12 cellular contexts compared by ENCODE assay signal in genomic region chr16:57621521-57622268, GRCh38. TPM values are rescaled to one million over a fixed set of nuclear protein-coding genes. Genes with fewer than 3 reads are reported as not detected.
DNase-seq lines count a peak whose midpoint lies in the region; ATAC-seq and TF ChIP-seq lines count a peak whose summit lies in the region.
"Had no signal": no experiment of that assay in that cellular context is flagged by ENCODE, and none has a peak within 500 bp of the region (broad histone marks: within the 10 kb centered on the region; RNA-seq: fewer than 3 reads in every experiment).

No MANE protein-coding gene starts in this region.

- ATAC-seq in activated CD8-positive, alpha-beta T cell treated with anti-CD3 and anti-CD28 coated beads, Interleukin-2, amount 10 ng/mL, durations not matched to agents 7 days and 5 days, result no peak
- no peak for ATAC-seq in activated CD8-positive, alpha-beta T cell treated with anti-CD3 and anti-CD28 coated beads for 36 hours
- ATAC-seq in GM21390 (IDR thresholded peaks at IDR 0.05; ENCODE audit: unreplicated experiment), result no peak

- H3K4me1 ChIP-seq in mammary epithelial cell (ENCODE audit: insufficient read depth, low read length) (peaks cover 79% of the 10 kb centered on the region), mucosa of rectum (ENCODE audit: control insufficient read depth in 2 of 2, insufficient read depth in 2 of 2, low read length in 2 of 2) (peaks cover 24 to 28% of the 10 kb centered on the region in 2 donors)

- no peak overlapping the region for H2AFZ ChIP-seq in mammary epithelial cell (ENCODE audit: low read depth, low read length)

- 17% methylated on average over 7 of the region's 10 CpGs for WGBS in mammary epithelial cell (ENCODE audit: low coverage, missing lambda C conversion rate)

- DNase-seq in activated CD8-positive, alpha-beta T cell treated with anti-CD3 and anti-CD28 coated beads, Interleukin-2, amount 10 ng/mL, durations not matched to agents 7 days and 5 days, result no peak
- DNase-seq in activated CD8-positive, alpha-beta T cell treated with anti-CD3 and anti-CD28 coated beads for 36 hours, result no peak
- DNase-seq in mammary epithelial cell (peak; percentile 74), type B pancreatic cell (ENCODE audit: extremely low spot score, unreplicated experiment) (no peak), cortex of kidney (lab: John Stamatoyannopoulos, UW) (no peak)
- no peak for DNase-seq in activated CD8-positive, alpha-beta memory T cell treated with anti-CD3 and anti-CD28 coated beads, Interleukin-2, amount 50 U/mL, for 48 hours
- DNase-seq: activated CD8-positive, alpha-beta memory T cell treated with anti-CD3 and anti-CD28 coated beads, Interleukin-2, amount 50 U/mL, for 4 hours; EL; NCI-H2227 treated with DMSO at 0.1 percent for 48 hours had no signal

- dilution Hi-C loops in mammary epithelial cell (cut with HindIII; ENCODE audit: low sequenced_read_pairs), result no loop called here

- no peak overlapping the region for H3K4me3 Mint-ChIP-seq in activated CD8-positive, alpha-beta T cell treated with anti-CD3 and anti-CD28 coated beads, Interleukin-2, amount 10 ng/mL, durations not matched to agents 7 days and 5 days
- H3K4me3 Mint-ChIP-seq in activated CD8-positive, alpha-beta T cell treated with anti-CD3 and anti-CD28 coated beads for 36 hours, result no peak overlapping the region
- peak overlapping the region; percentile 30 for H3K4me3 Mint-ChIP-seq in type B pancreatic cell

- no peaks in the 10 kb centered on the region for H3K27me3 ChIP-seq in mammary epithelial cell (ENCODE audit: insufficient read depth, low read length)
- H3K27me3 ChIP-seq in mucosa of rectum (ENCODE audit: control insufficient read depth in 2 of 2, insufficient read depth in 2 of 2, low read length in 2 of 2), result no peaks in the 10 kb centered on the region
- H3K27me3 ChIP-seq: adrenal gland had no signal

- peaks cover 60% of the 10 kb centered on the region for H3K79me2 ChIP-seq in mammary epithelial cell (ENCODE audit: insufficient read depth, low read length)

- POLR2A ChIA-PET in activated CD8-positive, alpha-beta T cell treated with anti-CD3 and anti-CD28 coated beads, Interleukin-2, amount 10 ng/mL, durations not matched to agents 7 days and 5 days (lab: Charles Lee), result no interaction called here
- POLR2A ChIA-PET in activated CD8-positive, alpha-beta T cell treated with anti-CD3 and anti-CD28 coated beads for 36 hours (lab: Charles Lee), result interaction anchor here (0.7 to 1.0 kb wide), 2 partner anchors 12 to 16 kb away, joined by 4 read pairs; no protein-coding TSS in a partner anchor

- no peaks in the 10 kb centered on the region for H3K9me3 Mint-ChIP-seq in activated CD8-positive, alpha-beta T cell treated with anti-CD3 and anti-CD28 coated beads, Interleukin-2, amount 10 ng/mL, durations not matched to agents 7 days and 5 days (ENCODE audit: insufficient read depth)
- no peaks in the 10 kb centered on the region for H3K9me3 Mint-ChIP-seq in activated CD8-positive, alpha-beta T cell treated with anti-CD3 and anti-CD28 coated beads for 36 hours
- no peaks in the 10 kb centered on the region for H3K9me3 Mint-ChIP-seq in type B pancreatic cell

- peaks cover 24% of the 10 kb centered on the region for H3K4me1 Mint-ChIP-seq in activated CD8-positive, alpha-beta T cell treated with anti-CD3 and anti-CD28 coated beads, Interleukin-2, amount 10 ng/mL, durations not matched to agents 7 days and 5 days (ENCODE audit: low read depth)
- H3K4me1 Mint-ChIP-seq in activated CD8-positive, alpha-beta T cell treated with anti-CD3 and anti-CD28 coated beads for 36 hours (ENCODE audit: low read depth), result peaks cover 11% of the 10 kb centered on the region
- H3K4me1 Mint-ChIP-seq in type B pancreatic cell (ENCODE audit: unreplicated experiment), result peaks cover 43% of the 10 kb centered on the region

- H3K36me3 Mint-ChIP-seq in activated CD8-positive, alpha-beta T cell treated with anti-CD3 and anti-CD28 coated beads, Interleukin-2, amount 10 ng/mL, durations not matched to agents 7 days and 5 days (ENCODE audit: low read depth), result no peaks in the 10 kb centered on the region
- no peaks in the 10 kb centered on the region for H3K36me3 Mint-ChIP-seq in activated CD8-positive, alpha-beta T cell treated with anti-CD3 and anti-CD28 coated beads for 36 hours (ENCODE audit: low read depth)
- no peaks in the 10 kb centered on the region for H3K36me3 Mint-ChIP-seq in type B pancreatic cell

- H3K4me2 ChIP-seq in mammary epithelial cell (ENCODE audit: insufficient read depth, low read depth, low read length), result peak overlapping the region; percentile 97

- TF ChIP-seq CTCF in activated CD8-positive, alpha-beta T cell treated with anti-CD3 and anti-CD28 coated beads for 36 hours (IDR thresholded peaks at IDR 0.05), result no peak
- no peak for TF ChIP-seq CTCF in mammary epithelial cell (conservative IDR thresholded peaks at IDR 0.05 in 1 of 2, IDR thresholded peaks at IDR 0.05 in 1 of 2; ENCODE audit: extremely low read depth in 1 of 2, insufficient read depth in 1 of 2, low read depth in 1 of 2, low read length in 2 of 2)
- TF ChIP-seq CTCF in type B pancreatic cell (conservative IDR thresholded peaks at IDR 0.05), result no peak

- H3K27ac ChIP-seq in mammary epithelial cell (ENCODE audit: insufficient read depth, low read depth, low read length), result peak overlapping the region; percentile 73
- peak overlapping the region; percentile 38 to 93 for H3K27ac ChIP-seq in mucosa of rectum (ENCODE audit: low read depth in 2 of 2, low read length in 2 of 2)

- H3K9ac ChIP-seq in mammary epithelial cell (ENCODE audit: insufficient read depth, low read length), result peak overlapping the region; percentile 56
- peak overlapping the region in 1 of 2 donors; percentile 71 for H3K9ac ChIP-seq in mucosa of rectum (ENCODE audit: low read depth in 1 of 2, low read length in 2 of 2)

- in situ Hi-C loops in mammary epithelial cell (cut with MboI; ENCODE audit: low sequenced_read_pairs in 2 of 2), result no loop called here

- peak overlapping the region; percentile 34 for H3K27ac Mint-ChIP-seq in activated CD8-positive, alpha-beta T cell treated with anti-CD3 and anti-CD28 coated beads, Interleukin-2, amount 10 ng/mL, durations not matched to agents 7 days and 5 days
- H3K27ac Mint-ChIP-seq in activated CD8-positive, alpha-beta T cell treated with anti-CD3 and anti-CD28 coated beads for 36 hours, result no peak overlapping the region
- H3K27ac Mint-ChIP-seq in type B pancreatic cell, result peak overlapping the region; percentile 86

- H3K27me3 Mint-ChIP-seq in activated CD8-positive, alpha-beta T cell treated with anti-CD3 and anti-CD28 coated beads, Interleukin-2, amount 10 ng/mL, durations not matched to agents 7 days and 5 days (ENCODE audit: low read depth), result peaks cover 4% of the 10 kb centered on the region
- no peaks in the 10 kb centered on the region for H3K27me3 Mint-ChIP-seq in activated CD8-positive, alpha-beta T cell treated with anti-CD3 and anti-CD28 coated beads for 36 hours
- H3K27me3 Mint-ChIP-seq in type B pancreatic cell, result no peaks in the 10 kb centered on the region

- H4K20me1 ChIP-seq in mammary epithelial cell (ENCODE audit: insufficient read depth, low read length), result no peaks in the 10 kb centered on the region

- no peaks in the 10 kb centered on the region for H3K36me3 ChIP-seq in mammary epithelial cell (ENCODE audit: insufficient read depth, low read length)
- H3K36me3 ChIP-seq in mucosa of rectum (ENCODE audit: control insufficient read depth in 2 of 2, insufficient read depth in 2 of 2, low read length in 2 of 2), result no peaks in the 10 kb centered on the region
- H3K36me3 ChIP-seq: adrenal gland had no signal

- H3K9me3 ChIP-seq in mammary epithelial cell (replicated peaks; ENCODE audit: insufficient read depth, low read length) (no peaks in the 10 kb centered on the region), mucosa of rectum (ENCODE audit: control insufficient read depth in 2 of 2, low read length in 2 of 2) (no peaks in the 10 kb centered on the region)
- H3K9me3 ChIP-seq: adrenal gland had no signal

- BruUV-seq in mammary epithelial cell (replicated peaks; lab: Mats Ljungman, UMichigan), result TSS peak; percentile 47

- H3K4me3 ChIP-seq in mammary epithelial cell (replicated peaks in 1 of 3; ENCODE audit: insufficient read depth in 1 of 3, low read depth in 2 of 3, low read length in 3 of 3) (peak overlapping the region; percentile 41 to 80 (median 77)), mucosa of rectum (ENCODE audit: low read length in 2 of 2) (peak overlapping the region; percentile 61 to 77)
- H3K4me3 ChIP-seq: adrenal gland had no signal

- intact Hi-C loops in activated CD8-positive, alpha-beta T cell treated with anti-CD3 and anti-CD28 coated beads for 36 hours (cut with micrococcal nuclease), result no loop called here
- intact Hi-C loops in mammary epithelial cell (cut with micrococcal nuclease), result no loop called here

- CTCF ChIA-PET in activated CD8-positive, alpha-beta T cell treated with anti-CD3 and anti-CD28 coated beads, Interleukin-2, amount 10 ng/mL, durations not matched to agents 7 days and 5 days (lab: Charles Lee), result interaction anchor here (1.0 to 3.7 kb wide), 2 partner anchors 26 to 31 kb away, joined by 3 to 14 read pairs; no protein-coding TSS in a partner anchor
- CTCF ChIA-PET in activated CD8-positive, alpha-beta T cell treated with anti-CD3 and anti-CD28 coated beads for 36 hours (lab: Charles Lee), result interaction anchor here (1.1 to 2.4 kb wide), 3 partner anchors 10 to 45 kb away, joined by 3 to 8 read pairs (median 8); no protein-coding TSS in a partner anchor
- CTCF ChIA-PET in mammary epithelial cell (lab: Charles Lee; ENCODE audit: low non-redundant PET), result no interaction called here

RNA-seq across cellular contexts. Expression of gene ADGRG1, which starts 6.7 kb away (rescaled TPM):
- total RNA-seq in activated CD8-positive, alpha-beta T cell treated with anti-CD3 and anti-CD28 coated beads, Interleukin-2, amount 10 ng/mL, durations not matched to agents 7 days and 5 days, result 1 to 10 TPM; 3.3 to 3.7 TPM
- 1 to 10 TPM; 4.9 to 8.5 TPM for total RNA-seq in activated CD8-positive, alpha-beta T cell treated with anti-CD3 and anti-CD28 coated beads for 36 hours
- total RNA-seq in mammary epithelial cell (100 to 1,000 TPM; 195 to 196 TPM), type B pancreatic cell (ENCODE audit: low replicate concordance) (41.1 and 61.0 TPM in 2 replicates)
- polyA plus RNA-seq in mammary epithelial cell, result 125 TPM
- polyA minus RNA-seq in mammary epithelial cell, result 186 TPM

RNA-seq across cellular contexts. Expression of gene ADGRG3, which starts 46.4 kb away (rescaled TPM):
- total RNA-seq in activated CD8-positive, alpha-beta T cell treated with anti-CD3 and anti-CD28 coated beads, Interleukin-2, amount 10 ng/mL, durations not matched to agents 7 days and 5 days, result under 1 TPM in 1 of 2 experiments, not detected in 1; 0.13 TPM
- not detected for total RNA-seq in activated CD8-positive, alpha-beta T cell treated with anti-CD3 and anti-CD28 coated beads for 36 hours
- total RNA-seq in mammary epithelial cell (not detected), type B pancreatic cell (ENCODE audit: low replicate concordance) (not detected in 2 replicates)
- not detected for polyA plus RNA-seq in mammary epithelial cell
- not detected for polyA minus RNA-seq in mammary epithelial cell
